ENCODE assay signal across 21 cellular contexts in the genomic region with DNA sequence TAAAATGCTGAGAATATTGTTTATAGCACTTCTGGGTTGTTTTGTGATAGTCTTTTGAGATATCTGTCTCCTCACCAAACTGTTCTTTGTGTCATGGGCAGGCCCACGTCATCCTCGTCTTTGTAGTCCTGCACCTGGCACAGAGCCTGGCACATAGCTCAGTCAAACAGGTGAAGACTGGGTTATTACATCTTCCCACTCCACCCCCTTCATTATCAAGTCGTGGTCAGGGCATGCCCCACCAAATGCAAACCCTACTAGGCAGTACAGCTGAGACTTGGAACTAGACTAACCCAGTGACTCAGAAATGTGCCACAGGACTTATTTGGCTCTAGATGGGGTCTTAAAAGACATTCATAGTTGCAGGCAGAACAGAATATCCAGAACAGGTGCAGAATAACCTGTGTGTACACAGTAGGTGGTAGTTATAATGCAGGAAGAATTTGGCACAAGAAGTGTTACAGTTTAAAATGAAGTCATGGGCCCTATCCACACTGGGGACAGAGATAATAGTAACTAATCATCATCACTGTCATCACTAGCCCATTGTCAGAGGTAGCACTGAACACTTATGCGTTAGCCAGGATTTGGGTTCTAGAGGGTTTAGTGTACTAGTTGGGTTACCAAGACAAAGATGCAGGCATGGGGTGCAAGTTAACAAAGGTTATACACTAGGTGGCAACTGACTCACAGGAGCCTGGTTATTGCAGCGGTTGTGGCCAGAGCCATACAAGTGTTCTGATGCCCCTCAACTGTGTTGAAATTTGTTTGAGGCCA.
A peak's percentile ranks its signal among the peaks of the same experiment; 100 is the strongest.
DNase-seq lines count a peak whose midpoint lies in the region; ATAC-seq, FAIRE-seq and TF ChIP-seq lines count a peak whose summit lies in the region.
"Had no signal": no experiment of that assay in that cellular context is flagged by ENCODE, and none has a peak within 500 bp of the region (broad histone marks: within the 10 kb centered on the region; RNA-seq: fewer than 3 reads in every experiment).

No MANE protein-coding gene starts in this region.

- peaks cover 22% of the 10 kb centered on the region for H3K36me3 Mint-ChIP-seq in CD8-positive, alpha-beta T cell

- H3K27ac ChIP-seq in CD8-positive, alpha-beta T cell (ENCODE audit: low read depth, low read length), result no peak overlapping the region
- no peak overlapping the region for H3K27ac ChIP-seq in lower lobe of right lung

- peak; percentile 29 for ATAC-seq in CD8-positive, alpha-beta T cell
- ATAC-seq in mucosa of descending colon, result peak; percentile 67
- no peak for ATAC-seq in lower lobe of right lung
- ATAC-seq: GM12878; HCT116; naive thymus-derived CD4-positive, alpha-beta T cell had no signal

- H3K9me3 Mint-ChIP-seq in CD8-positive, alpha-beta T cell, result no peaks in the 10 kb centered on the region

- H3K4me3 ChIP-seq in CD8-positive, alpha-beta T cell (ENCODE audit: low read depth, low read length), result no peak overlapping the region
- H3K4me3 ChIP-seq in mucosa of descending colon (no peak overlapping the region), lower lobe of right lung (no peak overlapping the region)
- H3K4me3 ChIP-seq: GM12878, lung, smooth muscle cell had no signal

- H3K27me3 ChIP-seq in CD8-positive, alpha-beta T cell (ENCODE audit: insufficient read depth, low read length), result no peaks in the 10 kb centered on the region
- H3K27me3 ChIP-seq in lower lobe of right lung (ENCODE audit: low read depth), result no peaks in the 10 kb centered on the region

- H3K27me3 Mint-ChIP-seq in CD8-positive, alpha-beta T cell (ENCODE audit: low read depth), result no peaks in the 10 kb centered on the region
- H3K27me3 Mint-ChIP-seq: activated CD4-positive, alpha-beta memory T cell treated with anti-CD3 and anti-CD28 coated beads for 36 hours; naive thymus-derived CD4-positive, alpha-beta T cell had no signal

- no peaks in the 10 kb centered on the region for H3K9me3 ChIP-seq in CD8-positive, alpha-beta T cell (ENCODE audit: low read length)
- no peaks in the 10 kb centered on the region for H3K9me3 ChIP-seq in mucosa of descending colon
- H3K9me3 ChIP-seq in lower lobe of right lung, result no peaks in the 10 kb centered on the region

- no peak for TF ChIP-seq CTCF in CD8-positive, alpha-beta T cell (IDR thresholded peaks at IDR 0.05)
- TF ChIP-seq CTCF in mucosa of descending colon (IDR thresholded peaks at IDR 0.05) (no peak), lower lobe of right lung (IDR thresholded peaks at IDR 0.05) (no peak)

- DNase-seq in CD8-positive, alpha-beta T cell, result peak in 2 of 7 experiments; percentile 12 to 24
- DNase-seq in GM12891 (ENCODE audit: insufficient read length, low spot score) (no peak), NCI-H774 (lab: John Stamatoyannopoulos, UW) (peak; percentile 42), mucosa of descending colon (no peak), lower lobe of right lung (no peak), Kasumi-1 (lab: John Stamatoyannopoulos, UW) (no peak), GOT3 (lab: John Stamatoyannopoulos, UW) (no peak)
- DNase-seq: activated CD4-positive, alpha-beta memory T cell treated with anti-CD3 and anti-CD28 coated beads for 36 hours; effector CD8-positive, alpha-beta T cell; GDM1; head of caudate nucleus; KBM-7; naive thymus-derived CD4-positive, alpha-beta T cell; NCI-H1436; NCI-H510A treated with DMSO at 0.1 percent for 48 hours; Right ventricle myocardium superior; stimulated activated CD4-positive, alpha-beta T cell treated with anti-CD3 and anti-CD28 coated beads, Interleukin-4, amount 100 ng/mL, for 24 hours had no signal

- H3K4me1 Mint-ChIP-seq in CD8-positive, alpha-beta T cell (ENCODE audit: low read depth), result peaks cover 42% of the 10 kb centered on the region

- no peak overlapping the region for H3K27ac Mint-ChIP-seq in CD8-positive, alpha-beta T cell
- H3K27ac Mint-ChIP-seq: activated CD4-positive, alpha-beta memory T cell treated with anti-CD3 and anti-CD28 coated beads for 36 hours had no signal

- intact Hi-C loops in CD8-positive, alpha-beta T cell (cut with DNase I, micrococcal nuclease), result loop anchor here in 1 of 2 experiments (10.0 kb wide), 1 partner anchor 105 kb away; no protein-coding TSS in a partner anchor
- intact Hi-C loops in mucosa of descending colon (cut with DNase I, micrococcal nuclease), result no loop called here
- intact Hi-C loops in lower lobe of right lung (cut with DNase I), result no loop called here

- peaks cover 12% of the 10 kb centered on the region for H3K4me1 ChIP-seq in CD8-positive, alpha-beta T cell (ENCODE audit: insufficient read depth, low read length)
- H3K4me1 ChIP-seq in mucosa of descending colon (ENCODE audit: low read depth), result no peaks in the 10 kb centered on the region
- H3K4me1 ChIP-seq in lower lobe of right lung, result peaks cover 8% of the 10 kb centered on the region

- TF ChIP-seq POLR2A in GM12891 (IDR thresholded peaks at IDR 0.05; ENCODE audit: low read depth, low read length), result no peak

- CTCF ChIA-PET in CD8-positive, alpha-beta T cell (lab: Charles Lee), result no interaction called here

- no peaks in the 10 kb centered on the region for H3K36me3 ChIP-seq in CD8-positive, alpha-beta T cell (ENCODE audit: insufficient read depth, low read length)
- H3K36me3 ChIP-seq in mucosa of descending colon (ENCODE audit: low read depth) (no peaks in the 10 kb centered on the region), lower lobe of right lung (no peaks in the 10 kb centered on the region)

- POLR2A ChIA-PET in CD8-positive, alpha-beta T cell (lab: Charles Lee), result no interaction called here

- no peak overlapping the region for H3K4me3 Mint-ChIP-seq in CD8-positive, alpha-beta T cell
- H3K4me3 Mint-ChIP-seq: activated CD4-positive, alpha-beta memory T cell treated with anti-CD3 and anti-CD28 coated beads for 36 hours had no signal

- FAIRE-seq in GM12891 (lab: Jason Lieb, UNC), result peak; percentile 52
- FAIRE-seq: GM12878 had no signal

TF ChIP-seq in GM12891, 5 proteins besides CTCF, POLR2A, EP300 and RAD21:
- TF ChIP-seq POLR2AphosphoS5 (IDR thresholded peaks at IDR 0.05; ENCODE audit: low read depth, low read length) (no peak), PAX5 (IDR thresholded peaks at IDR 0.05; ENCODE audit: insufficient read depth, low read length, severe bottlenecking) (no peak), POU2F2 (IDR thresholded peaks at IDR 0.05; ENCODE audit: low read depth, low read length) (no peak), SPI1 (IDR thresholded peaks at IDR 0.05; ENCODE audit: low read depth, low read length) (no peak), TAF1 (IDR thresholded peaks at IDR 0.05; ENCODE audit: low read depth, low read length) (no peak)
TF ChIP-seq in GM12891: peak in this region for 0.

Comparison
In these comparisons a context has a peak if more than half of its experiments do, and no peak if none do; other contexts are left out.
1. ATAC-seq: peak in CD8-positive, alpha-beta T cell (single experiment) and mucosa of descending colon (single experiment); none in lower lobe of right lung (0 of 2).